In genomic region chr2:85956647-85957039, GRCh38 we compare ENCODE assay signal across 29 cellular contexts.
DNase-seq lines count a peak whose midpoint lies in the region; TF ChIP-seq lines count a peak whose summit lies in the region.
"Had no signal": no experiment of that assay in that cellular context is flagged by ENCODE, and none has a peak within 500 bp of the region (broad histone marks: within the 10 kb centered on the region; RNA-seq: fewer than 3 reads in every experiment).

No MANE protein-coding gene starts in this region.

- no TSS peak for BruUV-seq in A673 (replicated peaks; lab: Mats Ljungman, UMichigan)

- H3K4me1 ChIP-seq in A673 (ENCODE audit: insufficient read depth, low read length, poor library complexity, severe bottlenecking) (no peaks in the 10 kb centered on the region), HUES64 (ENCODE audit: insufficient read depth, low read length) (peaks cover 19% of the 10 kb centered on the region)
- H3K4me1 ChIP-seq: BLaER1, tibial artery had no signal

- TF ChIP-seq CTCF in A673 (conservative IDR thresholded peaks at IDR 0.05; ENCODE audit: low read depth, low read length) = no peak
- no peak for TF ChIP-seq CTCF in epithelial cell of esophagus (IDR thresholded peaks at IDR 0.05; ENCODE audit: insufficient read depth, low read depth, low read length, missing control alignments)
- no peak for TF ChIP-seq CTCF in nephron (IDR thresholded peaks at IDR 0.05; ENCODE audit: unreplicated experiment in 3 of 3)

- WGBS in HUES64 = 77% methylated on average over 3 of the region's 4 CpGs

- H3K27ac Mint-ChIP-seq in nephron = peak overlapping the region; percentile 73 to 96 (median 94)
- no peak overlapping the region for H3K27ac Mint-ChIP-seq in activated T-helper 1 cell treated with anti-CD3 and anti-CD28 coated beads, Interleukin-12 subunit alpha, Interleukin-12 subunit beta, Interleukin-2, Interleukin-4 antibody, amounts not matched to agents 30 ng/mL and 10 ng/mL and 1 ng/mL, durations not matched to agents 14 hours and 24 hours and 36 hours
- H3K27ac Mint-ChIP-seq: naive thymus-derived CD4-positive, alpha-beta T cell; stimulated activated naive CD8-positive, alpha-beta T cell treated with anti-CD3 and anti-CD28 coated beads, Interleukin-15, amount 100 ng/mL, for 72 hours; T-helper 2 cell treated with Interferon-gamma antibody and Interleukin-4, amounts not matched to agents 5 μg/mL and 100 μg/mL, for 36 hours had no signal

- intact Hi-C loops in A673 (cut with micrococcal nuclease; ENCODE audit: unreplicated experiment) = no loop called here
- intact Hi-C loops in activated T-helper 1 cell treated with anti-CD3 and anti-CD28 coated beads, Interleukin-12 subunit alpha, Interleukin-12 subunit beta, Interleukin-2, Interleukin-4 antibody, amounts not matched to agents 30 ng/mL and 10 ng/mL and 1 ng/mL, durations not matched to agents 14 hours and 24 hours and 36 hours (cut with micrococcal nuclease) = no loop called here

- H3K27ac ChIP-seq in A673 (ENCODE audit: low read depth, low read length, poor library complexity, severe bottlenecking) = no peak overlapping the region
- peak overlapping the region; percentile 51; the same call in 1 of the 2 replicates for H3K27ac ChIP-seq in HUES64 (ENCODE audit: low read depth, low read length)
- H3K27ac ChIP-seq: BLaER1, esophagus muscularis mucosa, HL-60, skin epidermis, tibial artery, WERI-Rb-1 had no signal

- POLR2A ChIA-PET in A673 (lab: Charles Lee; ENCODE audit: low non-redundant PET) = no interaction called here

- CTCF ChIA-PET in A673 (lab: Charles Lee) = no interaction called here

- DNase-seq in A673 (ENCODE audit: low spot score) (peak; percentile 65), epithelial cell of esophagus (ENCODE audit: low read depth) (peak; percentile 59), NCI-H146 (lab: John Stamatoyannopoulos, UW) (no peak), activated gamma-delta T cell (lab: John Stamatoyannopoulos, UW) (no peak)
- DNase-seq in activated T-helper 1 cell treated with anti-CD3 and anti-CD28 coated beads, Interleukin-12 subunit alpha, Interleukin-12 subunit beta, Interleukin-2, Interleukin-4 antibody, amounts not matched to agents 30 ng/mL and 10 ng/mL and 1 ng/mL, durations not matched to agents 14 hours and 24 hours and 36 hours (ENCODE audit: low spot score) = no peak
- DNase-seq: activated CD4-positive, alpha-beta T cell treated with anti-CD3 and anti-CD28 coated beads, Interleukin-2, amount 50 U/mL, for 1 hour; activated naive CD4-positive, alpha-beta T cell treated with Interleukin-2 at 50 U/mL for 16 hours; activated T-cell treated with anti-CD3 and anti-CD28 coated beads, Interleukin-2, amount 50 U/mL, for 48 hours; amniotic stem cell; effector memory CD4-positive, alpha-beta T cell; foreskin melanocyte; GF-D8; Kasumi-1; left lung; naive thymus-derived CD4-positive, alpha-beta T cell; NK-92 treated with Interleukin-12 subunit alpha and Interleukin-12 subunit beta, amount 100 ng/mL, for 24 hours; nucleus accumbens; PC-3; SHP77; stimulated activated naive CD8-positive, alpha-beta T cell treated with anti-CD3 and anti-CD28 coated beads, Interleukin-15, amount 100 ng/mL, for 72 hours; tibial artery; WERI-Rb-1 had no signal

- H3K9ac ChIP-seq in HUES64 (ENCODE audit: low read depth, low read length) = no peak overlapping the region
- H3K9ac ChIP-seq: BLaER1 had no signal

- H3K27me3 ChIP-seq in A673 (replicated peaks; ENCODE audit: insufficient read depth, low read depth, low read length, poor library complexity) = no peaks in the 10 kb centered on the region
- no peaks in the 10 kb centered on the region for H3K27me3 ChIP-seq in HUES64 (ENCODE audit: insufficient read depth, low read length)
- H3K27me3 ChIP-seq: BLaER1, esophagus muscularis mucosa, left lung, tibial artery had no signal

- H3K9me3 ChIP-seq in A673 (ENCODE audit: low read depth, low read length, poor library complexity, severe bottlenecking) (no peaks in the 10 kb centered on the region), HUES64 (ENCODE audit: insufficient read depth, low read depth, low read length) (peaks cover 15% of the 10 kb centered on the region)
- H3K9me3 ChIP-seq: esophagus muscularis mucosa, tibial artery had no signal

- H3K36me3 Mint-ChIP-seq in nephron (ENCODE audit: low read depth) = no peaks in the 10 kb centered on the region
- no peaks in the 10 kb centered on the region for H3K36me3 Mint-ChIP-seq in activated T-helper 1 cell treated with anti-CD3 and anti-CD28 coated beads, Interleukin-12 subunit alpha, Interleukin-12 subunit beta, Interleukin-2, Interleukin-4 antibody, amounts not matched to agents 30 ng/mL and 10 ng/mL and 1 ng/mL, durations not matched to agents 14 hours and 24 hours and 36 hours (ENCODE audit: low read depth)

- no peaks in the 10 kb centered on the region for H3K27me3 Mint-ChIP-seq in nephron (ENCODE audit: low read depth)
- H3K27me3 Mint-ChIP-seq in activated T-helper 1 cell treated with anti-CD3 and anti-CD28 coated beads, Interleukin-12 subunit alpha, Interleukin-12 subunit beta, Interleukin-2, Interleukin-4 antibody, amounts not matched to agents 30 ng/mL and 10 ng/mL and 1 ng/mL, durations not matched to agents 14 hours and 24 hours and 36 hours (ENCODE audit: insufficient read depth) = no peaks in the 10 kb centered on the region
- H3K27me3 Mint-ChIP-seq: naive thymus-derived CD4-positive, alpha-beta T cell; stimulated activated naive CD8-positive, alpha-beta T cell treated with anti-CD3 and anti-CD28 coated beads, Interleukin-15, amount 100 ng/mL, for 72 hours had no signal

- no peaks in the 10 kb centered on the region for H3K36me3 ChIP-seq in A673 (ENCODE audit: insufficient read depth, low read length, poor library complexity, severe bottlenecking)
- no peaks in the 10 kb centered on the region for H3K36me3 ChIP-seq in HUES64 (ENCODE audit: insufficient read depth, low read length)
- H3K36me3 ChIP-seq: BLaER1, esophagus muscularis mucosa, left lung, tibial artery, WERI-Rb-1 had no signal

- H3K4me3 ChIP-seq in A673 (ENCODE audit: low read depth, low read length, poor library complexity, severe bottlenecking) (no peak overlapping the region), HUES64 (ENCODE audit: low read length) (no peak overlapping the region), epithelial cell of esophagus (ENCODE audit: low read length) (no peak overlapping the region)
- H3K4me3 ChIP-seq: BLaER1, esophagus muscularis mucosa, left lung, skin epidermis, tibial artery had no signal

- no peaks in the 10 kb centered on the region for H3K9me3 Mint-ChIP-seq in nephron
- H3K9me3 Mint-ChIP-seq in activated T-helper 1 cell treated with anti-CD3 and anti-CD28 coated beads, Interleukin-12 subunit alpha, Interleukin-12 subunit beta, Interleukin-2, Interleukin-4 antibody, amounts not matched to agents 30 ng/mL and 10 ng/mL and 1 ng/mL, durations not matched to agents 14 hours and 24 hours and 36 hours = no peaks in the 10 kb centered on the region
- H3K9me3 Mint-ChIP-seq: naive thymus-derived CD4-positive, alpha-beta T cell; stimulated activated naive CD8-positive, alpha-beta T cell treated with anti-CD3 and anti-CD28 coated beads, Interleukin-15, amount 100 ng/mL, for 72 hours; T-helper 2 cell treated with Interferon-gamma antibody and Interleukin-4, amounts not matched to agents 5 μg/mL and 100 μg/mL, for 36 hours had no signal

- H3K4me1 Mint-ChIP-seq in nephron = peaks cover 62% of the 10 kb centered on the region
- peaks cover 32% of the 10 kb centered on the region for H3K4me1 Mint-ChIP-seq in activated T-helper 1 cell treated with anti-CD3 and anti-CD28 coated beads, Interleukin-12 subunit alpha, Interleukin-12 subunit beta, Interleukin-2, Interleukin-4 antibody, amounts not matched to agents 30 ng/mL and 10 ng/mL and 1 ng/mL, durations not matched to agents 14 hours and 24 hours and 36 hours (ENCODE audit: low read depth)
- H3K4me1 Mint-ChIP-seq: stimulated activated naive CD8-positive, alpha-beta T cell treated with anti-CD3 and anti-CD28 coated beads, Interleukin-15, amount 100 ng/mL, for 72 hours had no signal

- no peak overlapping the region for H3K4me3 Mint-ChIP-seq in nephron
- H3K4me3 Mint-ChIP-seq in activated T-helper 1 cell treated with anti-CD3 and anti-CD28 coated beads, Interleukin-12 subunit alpha, Interleukin-12 subunit beta, Interleukin-2, Interleukin-4 antibody, amounts not matched to agents 30 ng/mL and 10 ng/mL and 1 ng/mL, durations not matched to agents 14 hours and 24 hours and 36 hours = no peak overlapping the region
- H3K4me3 Mint-ChIP-seq: naive thymus-derived CD4-positive, alpha-beta T cell; stimulated activated naive CD8-positive, alpha-beta T cell treated with anti-CD3 and anti-CD28 coated beads, Interleukin-15, amount 100 ng/mL, for 72 hours; T-helper 2 cell treated with Interferon-gamma antibody and Interleukin-4, amounts not matched to agents 5 μg/mL and 100 μg/mL, for 36 hours had no signal

Comparison
In these comparisons a context has a peak if more than half of its experiments do, and no peak if none do; other contexts are left out.
1. DNase-seq: peak in A673 (single experiment) and epithelial cell of esophagus (single experiment); none in NCI-H146 (single experiment), activated T-helper 1 cell treated with anti-CD3 and anti-CD28 coated beads, Interleukin-12 subunit alpha, Interleukin-12 subunit beta, Interleukin-2, Interleukin-4 antibody, amounts not matched to agents 30 ng/mL and 10 ng/mL and 1 ng/mL, durations not matched to agents 14 hours and 24 hours and 36 hours (single experiment) and activated gamma-delta T cell (single experiment).